ENCODE assay signal across 8 cellular contexts in the genomic region with DNA sequence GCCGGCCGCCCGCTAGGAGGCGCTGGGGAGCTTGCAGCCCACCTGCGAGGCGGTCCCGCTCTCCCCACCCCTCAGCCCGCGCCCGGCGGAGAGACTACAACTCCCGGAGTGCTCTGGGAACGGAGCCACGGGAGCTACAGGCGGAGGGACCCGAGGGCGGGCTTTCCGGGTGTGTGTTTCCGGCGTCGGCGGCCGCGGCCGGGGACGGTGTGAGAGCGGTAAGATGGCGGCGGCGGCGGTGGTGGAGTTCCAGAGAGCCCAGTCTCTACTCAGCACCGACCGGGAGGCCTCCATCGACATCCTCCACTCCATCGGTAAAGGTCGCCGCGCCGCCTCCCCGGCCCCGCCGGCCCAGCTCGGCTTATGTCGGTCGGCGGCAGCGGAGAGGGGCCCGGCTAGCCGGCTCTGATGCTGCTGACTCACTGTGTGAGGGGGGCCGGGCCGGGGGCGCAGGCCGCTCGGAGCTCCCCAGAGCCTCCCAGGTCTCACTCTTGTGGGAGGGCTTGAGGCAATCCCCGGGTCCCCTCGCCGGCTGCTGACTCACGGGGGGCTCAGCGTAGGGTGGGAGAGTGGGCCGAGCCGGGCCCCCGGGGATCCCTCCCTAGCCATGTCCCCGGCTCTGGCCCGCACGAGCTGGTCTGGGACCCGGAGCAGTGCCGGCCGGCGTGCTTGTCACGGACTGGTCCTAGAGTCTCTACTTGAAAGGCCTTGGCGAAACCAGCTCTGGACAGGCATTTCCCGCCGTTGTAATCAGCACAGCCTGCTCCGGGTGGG. TPM values are rescaled to one million over a fixed set of nuclear protein-coding genes. Genes with fewer than 3 reads are reported as not detected.
DNase-seq lines count a peak whose midpoint lies in the region; ATAC-seq and TF ChIP-seq lines count a peak whose summit lies in the region.

A gene (plus strand): TSS at position 210 of the 774 bp plus-strand sequence. CDS start 14 bp downstream, at position 224.

- WGBS in liver: under 1% methylated on average over 74 of the region's 74 CpGs

- peak within 1 kb of the TSS; percentile 85 for H3K4me3 ChIP-seq in CD4-positive, CD25-positive, alpha-beta regulatory T cell (ENCODE audit: low read depth, low read length)
- peak within 1 kb of the TSS; percentile 91 to 98 (median 97) for H3K4me3 ChIP-seq in liver (ENCODE audit: low read depth in 1 of 3, low read length in 3 of 3)

- peak; percentile 98 to 99 for ATAC-seq in CD4-positive, CD25-positive, alpha-beta regulatory T cell (ENCODE audit: low read depth in 2 of 2)
- peak; percentile 92 for ATAC-seq in GM19395 (IDR thresholded peaks at IDR 0.05; ENCODE audit: unreplicated experiment)
- peak; percentile 89 for ATAC-seq in HG03565 (IDR thresholded peaks at IDR 0.05; ENCODE audit: unreplicated experiment)

- H3K9me3 ChIP-seq in CD4-positive, CD25-positive, alpha-beta regulatory T cell (ENCODE audit: control insufficient read depth in 2 of 2, low read length in 2 of 2): no peaks in the 10 kb centered on the region
- no peaks in the 10 kb centered on the region for H3K9me3 ChIP-seq in liver (ENCODE audit: control insufficient read depth in 4 of 4, low read length in 3 of 4)

- peak; percentile 98 to 99 (median 98) for DNase-seq in CD4-positive, CD25-positive, alpha-beta regulatory T cell
- DNase-seq in NCI-H774 (lab: John Stamatoyannopoulos, UW) (peak; percentile 98), dermis microvascular lymphatic vessel endothelial cell (ENCODE audit: low read depth in 2 of 2) (peak; percentile 92 to 97)
- peak; percentile 99 for DNase-seq in activated CD4-positive, alpha-beta T cell treated with anti-CD3 and anti-CD28 coated beads, Interleukin-2, amount 50 U/mL, for 48 hours
- DNase-seq in stimulated activated CD4-positive, alpha-beta T cell treated with anti-CD3 and anti-CD28 coated beads, Interleukin-4, amount 100 ng/mL, for 24 hours: peak; percentile 99

- peak; percentile 50 to 66 for TF ChIP-seq RAD21 in liver (IDR thresholded peaks at IDR 0.05)

- no peaks in the 10 kb centered on the region for H3K27me3 Mint-ChIP-seq in CD4-positive, CD25-positive, alpha-beta regulatory T cell

- peaks cover 23% of the 10 kb centered on the region for H3K4me1 ChIP-seq in CD4-positive, CD25-positive, alpha-beta regulatory T cell (ENCODE audit: control insufficient read depth, insufficient read depth, low read length, poor library complexity, severe bottlenecking)
- peaks cover 1 to 14% (median 10%) of the 10 kb centered on the region in 4 donors for H3K4me1 ChIP-seq in liver (ENCODE audit: control insufficient read depth in 4 of 4, insufficient read depth in 4 of 4, low read length in 3 of 4)

- H3K9ac ChIP-seq in liver (ENCODE audit: low read depth in 1 of 2, low read length in 2 of 2): peak within 1 kb of the TSS; percentile 73 to 88

- peaks cover 15% of the 10 kb centered on the region for H3K36me3 Mint-ChIP-seq in CD4-positive, CD25-positive, alpha-beta regulatory T cell

- peaks cover 20 to 47% (median 33%) of the 10 kb centered on the region in 4 donors for H3K4me1 Mint-ChIP-seq in CD4-positive, CD25-positive, alpha-beta regulatory T cell

- peak within 1 kb of the TSS; percentile 60 to 95 (median 87) for H3K27ac Mint-ChIP-seq in CD4-positive, CD25-positive, alpha-beta regulatory T cell

- peaks cover 0 to 1% (median 0%) of the 10 kb centered on the region in 7 donors for H3K9me3 Mint-ChIP-seq in CD4-positive, CD25-positive, alpha-beta regulatory T cell

- H3K27me3 ChIP-seq in CD4-positive, CD25-positive, alpha-beta regulatory T cell (ENCODE audit: control insufficient read depth, insufficient read depth, low read length): no peaks in the 10 kb centered on the region
- H3K27me3 ChIP-seq in liver (ENCODE audit: control insufficient read depth in 4 of 4, insufficient read depth in 4 of 4, low read length in 3 of 4): no peaks in the 10 kb centered on the region

- peak; percentile 77 for TF ChIP-seq CTCF in liver (IDR thresholded peaks at IDR 0.05; ENCODE audit: low read depth, low read length, missing input control)

- H3K4me3 Mint-ChIP-seq in CD4-positive, CD25-positive, alpha-beta regulatory T cell: peak within 1 kb of the TSS; percentile 88 to 98 (median 92)

- peak within 1 kb of the TSS; percentile 79 for H3K27ac ChIP-seq in CD4-positive, CD25-positive, alpha-beta regulatory T cell (ENCODE audit: insufficient read depth, low read length, poor library complexity, severe bottlenecking)
- H3K27ac ChIP-seq in liver (ENCODE audit: low read depth in 1 of 2, low read length in 2 of 2): peak within 1 kb of the TSS; percentile 81 to 92

- peaks cover 20% of the 10 kb centered on the region for H3K36me3 ChIP-seq in CD4-positive, CD25-positive, alpha-beta regulatory T cell (ENCODE audit: control insufficient read depth, insufficient read depth, low read length)
- H3K36me3 ChIP-seq in liver (ENCODE audit: control insufficient read depth in 4 of 4, insufficient read depth in 3 of 4, low read depth in 1 of 4, low read length in 3 of 4): peaks cover 3 to 18% (median 10%) of the 10 kb centered on the region in 4 donors

TF ChIP-seq in liver, 16 proteins besides CTCF, POLR2A, EP300 and RAD21:
- TF ChIP-seq, protein P1, sequence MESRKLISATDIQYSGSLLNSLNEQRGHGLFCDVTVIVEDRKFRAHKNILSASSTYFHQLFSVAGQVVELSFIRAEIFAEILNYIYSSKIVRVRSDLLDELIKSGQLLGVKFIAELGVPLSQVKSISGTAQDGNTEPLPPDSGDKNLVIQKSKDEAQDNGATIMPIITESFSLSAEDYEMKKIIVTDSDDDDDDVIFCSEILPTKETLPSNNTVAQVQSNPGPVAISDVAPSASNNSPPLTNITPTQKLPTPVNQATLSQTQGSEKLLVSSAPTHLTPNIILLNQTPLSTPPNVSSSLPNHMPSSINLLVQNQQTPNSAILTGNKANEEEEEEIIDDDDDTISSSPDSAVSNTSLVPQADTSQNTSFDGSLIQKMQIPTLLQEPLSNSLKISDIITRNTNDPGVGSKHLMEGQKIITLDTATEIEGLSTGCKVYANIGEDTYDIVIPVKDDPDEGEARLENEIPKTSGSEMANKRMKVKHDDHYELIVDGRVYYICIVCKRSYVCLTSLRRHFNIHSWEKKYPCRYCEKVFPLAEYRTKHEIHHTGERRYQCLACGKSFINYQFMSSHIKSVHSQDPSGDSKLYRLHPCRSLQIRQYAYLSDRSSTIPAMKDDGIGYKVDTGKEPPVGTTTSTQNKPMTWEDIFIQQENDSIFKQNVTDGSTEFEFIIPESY (IDR thresholded peaks at IDR 0.05): no peak
- TF ChIP-seq RXRA (IDR thresholded peaks at IDR 0.05): peak in 1 of 2 donors; percentile 14
- TF ChIP-seq, protein P2, sequence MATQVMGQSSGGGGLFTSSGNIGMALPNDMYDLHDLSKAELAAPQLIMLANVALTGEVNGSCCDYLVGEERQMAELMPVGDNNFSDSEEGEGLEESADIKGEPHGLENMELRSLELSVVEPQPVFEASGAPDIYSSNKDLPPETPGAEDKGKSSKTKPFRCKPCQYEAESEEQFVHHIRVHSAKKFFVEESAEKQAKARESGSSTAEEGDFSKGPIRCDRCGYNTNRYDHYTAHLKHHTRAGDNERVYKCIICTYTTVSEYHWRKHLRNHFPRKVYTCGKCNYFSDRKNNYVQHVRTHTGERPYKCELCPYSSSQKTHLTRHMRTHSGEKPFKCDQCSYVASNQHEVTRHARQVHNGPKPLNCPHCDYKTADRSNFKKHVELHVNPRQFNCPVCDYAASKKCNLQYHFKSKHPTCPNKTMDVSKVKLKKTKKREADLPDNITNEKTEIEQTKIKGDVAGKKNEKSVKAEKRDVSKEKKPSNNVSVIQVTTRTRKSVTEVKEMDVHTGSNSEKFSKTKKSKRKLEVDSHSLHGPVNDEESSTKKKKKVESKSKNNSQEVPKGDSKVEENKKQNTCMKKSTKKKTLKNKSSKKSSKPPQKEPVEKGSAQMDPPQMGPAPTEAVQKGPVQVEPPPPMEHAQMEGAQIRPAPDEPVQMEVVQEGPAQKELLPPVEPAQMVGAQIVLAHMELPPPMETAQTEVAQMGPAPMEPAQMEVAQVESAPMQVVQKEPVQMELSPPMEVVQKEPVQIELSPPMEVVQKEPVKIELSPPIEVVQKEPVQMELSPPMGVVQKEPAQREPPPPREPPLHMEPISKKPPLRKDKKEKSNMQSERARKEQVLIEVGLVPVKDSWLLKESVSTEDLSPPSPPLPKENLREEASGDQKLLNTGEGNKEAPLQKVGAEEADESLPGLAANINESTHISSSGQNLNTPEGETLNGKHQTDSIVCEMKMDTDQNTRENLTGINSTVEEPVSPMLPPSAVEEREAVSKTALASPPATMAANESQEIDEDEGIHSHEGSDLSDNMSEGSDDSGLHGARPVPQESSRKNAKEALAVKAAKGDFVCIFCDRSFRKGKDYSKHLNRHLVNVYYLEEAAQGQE (IDR thresholded peaks at IDR 0.05): peak; percentile 71
- peak; percentile 40 for TF ChIP-seq TAF1 (conservative IDR thresholded peaks at IDR 0.05)
- TF ChIP-seq FOXA1 (IDR thresholded peaks at IDR 0.05): no peak
- TF ChIP-seq JUND (IDR thresholded peaks at IDR 0.05): no peak
- peak; percentile 97 for TF ChIP-seq YY1 (IDR thresholded peaks at IDR 0.05)
- TF ChIP-seq GABPA (IDR thresholded peaks at IDR 0.05 in 1 of 2, conservative IDR thresholded peaks at IDR 0.05 in 1 of 2): peak; percentile 82 to 93
- TF ChIP-seq SP1 (IDR thresholded peaks at IDR 0.05): peak; percentile 51

RNA-seq across cellular contexts. Expression of the gene that starts here (rescaled TPM):
- total RNA-seq in CD4-positive, CD25-positive, alpha-beta regulatory T cell: 92.4 TPM
- polyA plus RNA-seq in CD4-positive, CD25-positive, alpha-beta regulatory T cell: 100 to 1,000 TPM; 125 to 156 (median 142) TPM
- total RNA-seq in dermis microvascular lymphatic vessel endothelial cell: 98.1 and 104 TPM in 2 replicates
- total RNA-seq in liver: 10 to 100 TPM; 53.4 to 83.0 TPM
- polyA plus RNA-seq in liver: 10 to 100 TPM; 42.1 to 97.4 TPM

Comparison
In these comparisons a context has a peak if more than half of its experiments do, and no peak if none do; other contexts are left out.
1. Peak in every context shown above with its lines: DNase-seq, ATAC-seq, H3K4me3 ChIP-seq and H3K27ac ChIP-seq.